In the genomic region with DNA sequence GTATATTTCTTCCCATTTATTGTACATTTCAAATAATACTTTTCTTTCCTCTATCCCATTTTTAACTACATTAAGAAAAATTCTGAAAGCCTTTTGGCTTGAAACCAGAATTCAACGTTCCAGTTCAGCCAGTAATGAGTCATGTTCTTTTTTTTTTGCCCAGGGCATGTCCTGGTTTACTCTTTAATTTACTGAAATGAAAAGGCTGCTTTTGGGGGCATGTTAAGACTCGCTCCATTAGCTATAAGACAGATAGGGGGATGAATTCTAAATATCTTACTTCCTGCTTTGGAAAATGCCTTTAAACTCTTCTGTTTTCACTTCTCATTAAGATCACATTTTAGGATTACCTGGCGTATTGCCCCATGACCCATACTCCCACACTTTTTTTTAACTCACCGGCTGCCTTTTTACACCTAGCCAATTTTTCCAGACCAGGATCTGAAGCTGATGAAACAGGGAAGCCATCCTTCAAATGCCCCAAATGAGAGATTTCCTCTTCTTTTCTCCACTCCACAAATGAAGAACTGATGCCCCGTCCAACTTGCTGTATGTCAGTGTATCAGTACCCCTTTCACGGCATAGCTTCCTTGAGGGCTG, we compare ENCODE assay signal across 11 cellular contexts. TPM values are rescaled to one million over a fixed set of nuclear protein-coding genes. Genes with fewer than 3 reads are reported as not detected.
DNase-seq lines count a peak whose midpoint lies in the region; ATAC-seq and TF ChIP-seq lines count a peak whose summit lies in the region.
"Had no signal": no experiment of that assay in that cellular context is flagged by ENCODE, and none has a peak within 500 bp of the region (broad histone marks: within the 10 kb centered on the region; RNA-seq: fewer than 3 reads in every experiment).

No MANE protein-coding gene starts in this region.

- no peaks in the 10 kb centered on the region for H3K36me3 Mint-ChIP-seq in mesothelial cell of epicardium

- H3K4me3 ChIP-seq in astrocyte of the spinal cord (ENCODE audit: low read depth, low read length), result no peak overlapping the region
- H3K4me3 ChIP-seq: MG63 had no signal

- TF ChIP-seq CTCF in astrocyte of the spinal cord (IDR thresholded peaks at IDR 0.05; ENCODE audit: low read depth, low read length), result no peak
- no peak for TF ChIP-seq CTCF in mesothelial cell of epicardium (IDR thresholded peaks at IDR 0.05; ENCODE audit: unreplicated experiment)

- ATAC-seq in HG03175 (IDR thresholded peaks at IDR 0.05; ENCODE audit: unreplicated experiment), result peak; percentile 40

- peak; percentile 71 for DNase-seq in EL
- peak; percentile 62 for DNase-seq in astrocyte of the spinal cord (ENCODE audit: low read depth, low spot score)
- DNase-seq in mesothelial cell of epicardium (ENCODE audit: low spot score in 2 of 2, unreplicated experiment in 2 of 2), result no peak
- no peak for DNase-seq in OCI-M1 (lab: John Stamatoyannopoulos, UW)
- no peak for DNase-seq in activated CD4-positive, alpha-beta T cell treated with anti-CD3 and anti-CD28 coated beads, Interleukin-2, amount 50 U/mL, for 48 hours
- no peak for DNase-seq in globus pallidus (ENCODE audit: low spot score)
- no peak for DNase-seq in KBM-7
- DNase-seq: H7, MG63, SW 1271 had no signal

- H3K4me1 Mint-ChIP-seq in mesothelial cell of epicardium, result peaks cover 31% of the 10 kb centered on the region

- peak overlapping the region; percentile 91 for H3K27ac Mint-ChIP-seq in mesothelial cell of epicardium

- in situ Hi-C loops in astrocyte of the spinal cord (cut with HindIII; ENCODE audit: low sequenced_read_pairs) (no loop called here), KBM-7 (cut with MboI; ENCODE audit: low pct_unique_long_range_greater_than_20kb, low sequenced_read_pairs) (no loop called here)

- H3K9me3 Mint-ChIP-seq in mesothelial cell of epicardium, result peaks cover 4% of the 10 kb centered on the region

- no peaks in the 10 kb centered on the region for H3K27me3 Mint-ChIP-seq in mesothelial cell of epicardium (ENCODE audit: low read depth)

- peak overlapping the region; percentile 10 for H3K4me3 Mint-ChIP-seq in mesothelial cell of epicardium

RNA-seq across cellular contexts. Expression of gene ABCA12, which starts 0.6 kb away (rescaled TPM):
- total RNA-seq in mesothelial cell of epicardium, result 0.43 to 0.89 TPM (median 0.84 TPM) in 3 replicates
- total RNA-seq: H7 had no signal

Comparison
In these comparisons a context has a peak if more than half of its experiments do, and no peak if none do; other contexts are left out.
1. DNase-seq: peak in EL (single experiment) and astrocyte of the spinal cord (single experiment); none in mesothelial cell of epicardium (0 of 2), OCI-M1 (single experiment), activated CD4-positive, alpha-beta T cell treated with anti-CD3 and anti-CD28 coated beads, Interleukin-2, amount 50 U/mL, for 48 hours (0 of 2), globus pallidus (single experiment) and KBM-7 (single experiment).